ENCODE assay signal across 10 cellular contexts in the genomic region with DNA sequence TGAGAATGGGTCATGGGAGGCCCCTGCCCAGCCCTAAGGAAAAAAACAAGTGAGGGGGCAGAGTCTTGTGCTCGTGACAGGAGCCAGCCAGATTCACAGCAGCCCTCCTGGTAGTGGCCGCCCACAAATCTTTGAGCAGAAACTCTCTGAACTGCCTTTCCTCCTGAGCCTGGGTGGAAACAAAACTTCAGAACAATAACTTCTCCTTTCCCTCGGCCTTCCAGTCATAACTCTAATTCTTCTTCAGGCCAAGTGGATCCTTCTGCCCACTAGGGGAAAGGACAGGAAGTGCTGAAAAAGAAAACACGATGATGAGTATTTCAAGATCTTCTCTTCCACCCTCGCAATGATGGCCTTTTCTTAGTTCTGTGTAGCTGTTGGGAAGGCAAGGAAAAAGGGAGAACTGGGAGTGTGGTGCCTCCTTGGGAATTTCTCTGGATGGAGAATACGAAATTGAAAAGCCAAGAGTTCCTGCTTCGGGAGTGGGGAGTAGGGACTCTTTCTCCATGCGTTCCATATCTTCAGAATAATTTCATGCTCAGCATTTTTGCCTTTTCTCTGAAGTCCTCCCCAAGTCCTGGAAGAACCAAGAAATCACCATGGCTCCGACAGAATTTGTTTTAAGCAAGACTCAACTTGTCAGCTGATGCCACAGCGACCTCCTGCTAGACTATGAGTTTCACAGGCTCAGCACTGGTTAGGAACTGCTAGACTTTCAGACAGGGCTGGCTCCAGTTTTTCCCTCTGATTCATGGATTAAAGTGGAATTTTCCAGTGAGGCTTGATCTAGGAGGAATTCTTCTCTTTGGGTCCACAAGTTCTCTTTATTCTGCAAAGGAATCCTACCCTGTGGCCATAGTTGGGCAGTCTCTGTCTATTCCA.
A peak's percentile ranks its signal among the peaks of the same experiment; 100 is the strongest.
DNase-seq lines count a peak whose midpoint lies in the region; ATAC-seq and TF ChIP-seq lines count a peak whose summit lies in the region.
"Had no signal": no experiment of that assay in that cellular context is flagged by ENCODE, and none has a peak within 500 bp of the region (broad histone marks: within the 10 kb centered on the region; RNA-seq: fewer than 3 reads in every experiment).

No MANE protein-coding gene starts in this region.

- ATAC-seq in HCT116 (peak; percentile 59; the same call in 1 of the 2 replicates), HG03045 (IDR thresholded peaks at IDR 0.05; ENCODE audit: unreplicated experiment) (no peak)
- ATAC-seq: natural killer cell had no signal

- H3K4me1 Mint-ChIP-seq in activated CD4-positive, alpha-beta T cell treated with anti-CD3 and anti-CD28 coated beads, Interleukin-2, amount 10 ng/mL, durations not matched to agents 24 days and 14 days = peaks cover 2% of the 10 kb centered on the region

- intact Hi-C loops in HCT116 (cut with micrococcal nuclease) (no loop called here), tibial artery (cut with DNase I; ENCODE audit: low total_unique reads) (no loop called here)
- intact Hi-C loops in activated CD4-positive, alpha-beta T cell treated with anti-CD3 and anti-CD28 coated beads, Interleukin-2, amount 10 ng/mL, durations not matched to agents 24 days and 14 days (cut with micrococcal nuclease) = no loop called here

- RAD21 ChIA-PET in HCT116 (lab: Charles Lee; ENCODE audit: low non-redundant PET in 1 of 2, low total read pairs in 2 of 2, uncharacterized antibody in 2 of 2, unreplicated experiment in 2 of 2) = no interaction called here

- H3K4me3 ChIP-seq in HCT116 (replicated peaks in 1 of 2; ENCODE audit: low read depth in 1 of 2, low read length in 2 of 2) (no peak overlapping the region), SK-N-SH (ENCODE audit: low read depth in 2 of 2, low read length in 1 of 2) (no peak overlapping the region), right atrium auricular region (no peak overlapping the region), tibial artery (no peak overlapping the region)

- H3K9ac ChIP-seq in HCT116 (ENCODE audit: low read length) = no peak overlapping the region
- H3K9ac ChIP-seq in SK-N-SH = no peak overlapping the region

- no peaks in the 10 kb centered on the region for H3K79me2 ChIP-seq in HCT116 (ENCODE audit: insufficient read depth, low read length)
- H3K79me2 ChIP-seq in SK-N-SH (ENCODE audit: insufficient read depth) = no peaks in the 10 kb centered on the region

- CTCF ChIA-PET in HCT116 (lab: Charles Lee) (no interaction called here), SK-N-SH (lab: Yijun Ruan, JAX) (interaction anchor here (1.5 kb wide), 1 partner anchor 16 kb away, joined by 6 read pairs; no protein-coding TSS in a partner anchor)

- H3K27ac ChIP-seq in HCT116 (ENCODE audit: low read depth, low read length) (no peak overlapping the region), SK-N-SH (ENCODE audit: low read depth in 2 of 2, low read length in 1 of 2) (no peak overlapping the region), right atrium auricular region (peak overlapping the region; percentile 49 to 75), tibial artery (peak overlapping the region; percentile 53 to 62)

- peak in 2 of 3 experiments; percentile 42 to 46; a peak in 4 of 6 replicates for TF ChIP-seq CTCF in HCT116 (IDR thresholded peaks at IDR 0.05 in 2 of 3, conservative IDR thresholded peaks at IDR 0.05 in 1 of 3; ENCODE audit: borderline replicate concordance in 1 of 3, insufficient read depth in 1 of 3, low read depth in 2 of 3, low read length in 2 of 3)
- peak; percentile 30; the same call in 1 of the 2 replicates for TF ChIP-seq CTCF in SK-N-SH (IDR thresholded peaks at IDR 0.05)
- TF ChIP-seq CTCF in right atrium auricular region (IDR thresholded peaks at IDR 0.05) = peak; percentile 23 to 57
- TF ChIP-seq CTCF in tibial artery (IDR thresholded peaks at IDR 0.05) = peak; percentile 25 to 31

- BruUV-seq in HCT116 (replicated peaks; lab: Mats Ljungman, UMichigan) = no TSS peak

- H3K4me1 ChIP-seq in HCT116 (ENCODE audit: control insufficient read depth in 1 of 2, insufficient read depth in 2 of 2, low read length in 2 of 2) = no peaks in the 10 kb centered on the region
- H3K4me1 ChIP-seq in SK-N-SH (ENCODE audit: control insufficient read depth in 1 of 2, insufficient read depth in 2 of 2, low read depth in 1 of 2, low read length in 1 of 2) = peaks cover 9% of the 10 kb centered on the region in 2 experiments; a peak in 3 of 4 replicates
- peaks cover 0 to 28% of the 10 kb centered on the region in 2 donors for H3K4me1 ChIP-seq in right atrium auricular region
- peaks cover 0 to 36% (median 14%) of the 10 kb centered on the region in 4 donors for H3K4me1 ChIP-seq in tibial artery

- POLR2A ChIA-PET in HCT116 (lab: Charles Lee) (no interaction called here), SK-N-SH (lab: Yijun Ruan, JAX) (no interaction called here)

- H3K36me3 ChIP-seq in HCT116 (ENCODE audit: control insufficient read depth in 1 of 2, insufficient read depth in 2 of 2, low read length in 2 of 2) (no peaks in the 10 kb centered on the region), SK-N-SH (replicated peaks in 1 of 2; ENCODE audit: control insufficient read depth in 1 of 2, insufficient read depth in 2 of 2, low read length in 1 of 2) (no peaks in the 10 kb centered on the region), right atrium auricular region (no peaks in the 10 kb centered on the region), tibial artery (no peaks in the 10 kb centered on the region)

- no peak overlapping the region for H3K27ac Mint-ChIP-seq in activated CD4-positive, alpha-beta T cell treated with anti-CD3 and anti-CD28 coated beads, Interleukin-2, amount 10 ng/mL, durations not matched to agents 24 days and 14 days
- H3K27ac Mint-ChIP-seq: natural killer cell had no signal

- H3K27me3 ChIP-seq in HCT116 (ENCODE audit: insufficient read depth, low read length) (no peaks in the 10 kb centered on the region), SK-N-SH (ENCODE audit: insufficient read depth) (no peaks in the 10 kb centered on the region), right atrium auricular region (no peaks in the 10 kb centered on the region), tibial artery (no peaks in the 10 kb centered on the region)

- TF ChIP-seq POLR2A in HCT116 (IDR thresholded peaks at IDR 0.05; ENCODE audit: borderline replicate concordance, extremely low read depth, insufficient read depth, insufficient read length) = no peak

- TF ChIP-seq EP300 in SK-N-SH (IDR thresholded peaks at IDR 0.05; ENCODE audit: borderline replicate concordance in 1 of 2, low read depth in 1 of 2, low read length in 1 of 2) = no peak

- H3F3A ChIP-seq in SK-N-SH (replicated peaks; ENCODE audit: insufficient read depth) = peaks cover 13% of the 10 kb centered on the region

- DNase-seq in HCT116 (ENCODE audit: low read depth, low spot score) = no peak
- no peak for DNase-seq in SK-N-SH
- DNase-seq in right atrium auricular region (ENCODE audit: low spot score) = no peak
- peak in 1 of 2 donors; percentile 49 for DNase-seq in tibial artery
- no peak for DNase-seq in NCI-H524 treated with DMSO at 0.1 percent for 48 hours (lab: John Stamatoyannopoulos, UW)
- DNase-seq in activated CD4-positive, alpha-beta T cell treated with anti-CD3 and anti-CD28 coated beads, Interleukin-2, amount 10 ng/mL, durations not matched to agents 24 days and 14 days = no peak
- DNase-seq in NCI-H446 (lab: John Stamatoyannopoulos, UW) = no peak
- DNase-seq: natural killer cell, NCI-H187 had no signal

- H3K9me3 ChIP-seq in HCT116 (ENCODE audit: control insufficient read depth in 1 of 2, insufficient read depth in 1 of 2, low read depth in 1 of 2, low read length in 2 of 2) (no peaks in the 10 kb centered on the region), SK-N-SH (no peaks in the 10 kb centered on the region), right atrium auricular region (no peaks in the 10 kb centered on the region), tibial artery (no peaks in the 10 kb centered on the region)

- no peak overlapping the region for H3K4me3 Mint-ChIP-seq in activated CD4-positive, alpha-beta T cell treated with anti-CD3 and anti-CD28 coated beads, Interleukin-2, amount 10 ng/mL, durations not matched to agents 24 days and 14 days
- H3K4me3 Mint-ChIP-seq: natural killer cell had no signal

- H3K9me2 ChIP-seq in HCT116 (ENCODE audit: insufficient read depth) (no peaks in the 10 kb centered on the region), SK-N-SH (no peaks in the 10 kb centered on the region)

- 92% methylated on average over 10 of the region's 10 CpGs for WGBS in SK-N-SH (ENCODE audit: low lambda C conversion rate)

- TF ChIP-seq RAD21 in HCT116 (IDR thresholded peaks at IDR 0.05; ENCODE audit: low read depth) (no peak), SK-N-SH (IDR thresholded peaks at IDR 0.05; ENCODE audit: low read length) (no peak)

- H3K4me2 ChIP-seq in HCT116 (ENCODE audit: low read length) (no peak overlapping the region), SK-N-SH (no peak overlapping the region)

- H2AFZ ChIP-seq in HCT116 (ENCODE audit: low read depth, low read length, poor library complexity, severe bottlenecking) (no peak overlapping the region), SK-N-SH (ENCODE audit: low read depth) (no peak overlapping the region)

- no peaks in the 10 kb centered on the region for H4K20me1 ChIP-seq in HCT116 (ENCODE audit: insufficient read depth)
- no peaks in the 10 kb centered on the region for H4K20me1 ChIP-seq in SK-N-SH (ENCODE audit: insufficient read depth)

- H3K36me3 Mint-ChIP-seq in activated CD4-positive, alpha-beta T cell treated with anti-CD3 and anti-CD28 coated beads, Interleukin-2, amount 10 ng/mL, durations not matched to agents 24 days and 14 days (ENCODE audit: low read depth) = no peaks in the 10 kb centered on the region
- H3K36me3 Mint-ChIP-seq: natural killer cell had no signal

- peaks cover 61% of the 10 kb centered on the region for H3K27me3 Mint-ChIP-seq in activated CD4-positive, alpha-beta T cell treated with anti-CD3 and anti-CD28 coated beads, Interleukin-2, amount 10 ng/mL, durations not matched to agents 24 days and 14 days

- H3K9me3 Mint-ChIP-seq in activated CD4-positive, alpha-beta T cell treated with anti-CD3 and anti-CD28 coated beads, Interleukin-2, amount 10 ng/mL, durations not matched to agents 24 days and 14 days = peaks cover 9% of the 10 kb centered on the region
- H3K9me3 Mint-ChIP-seq: natural killer cell had no signal

TF ChIP-seq in HCT116, 20 proteins besides CTCF, POLR2A, EP300 and RAD21:
- TF ChIP-seq EZH2phosphoT487 (IDR thresholded peaks at IDR 0.05; ENCODE audit: borderline replicate concordance) = no peak
- no peak for TF ChIP-seq ZFX (IDR thresholded peaks at IDR 0.05)
- no peak for TF ChIP-seq CEBPB (IDR thresholded peaks at IDR 0.05; ENCODE audit: low read depth)
- TF ChIP-seq ZNF274 (IDR thresholded peaks at IDR 0.05; ENCODE audit: low read depth, low read length) = no peak
- TF ChIP-seq YY1 (IDR thresholded peaks at IDR 0.05; ENCODE audit: extremely low read depth, insufficient replicate concordance, low read depth, low read length) = no peak

TF ChIP-seq in SK-N-SH, 30 proteins besides CTCF, POLR2A, EP300 and RAD21:
- TF ChIP-seq FOXJ3 (CRISPR knock-in tag; IDR thresholded peaks at IDR 0.05) = no peak

Comparison
In these comparisons a context has a peak if more than half of its experiments do, and no peak if none do; other contexts are left out.
1. H3K27ac ChIP-seq: peak in right atrium auricular region (2 of 2) and tibial artery (2 of 2); none in HCT116 (single experiment) and SK-N-SH (0 of 2).
2. Peak in every context shown above with its lines, with median percentiles within 50 percentile points of each other: CTCF ChIP-seq.